Comparison of ENCODE assay signal across 22 cellular contexts in genomic region chr14:32258574-32258973, GRCh38. TPM values are rescaled to one million over a fixed set of nuclear protein-coding genes. Genes with fewer than 3 reads are reported as not detected.
A peak's percentile ranks its signal among the peaks of the same experiment; 100 is the strongest.
DNase-seq lines count a peak whose midpoint lies in the region; ATAC-seq and TF ChIP-seq lines count a peak whose summit lies in the region.
"Had no signal": no experiment of that assay in that cellular context is flagged by ENCODE, and none has a peak within 500 bp of the region (broad histone marks: within the 10 kb centered on the region; RNA-seq: fewer than 3 reads in every experiment).

No MANE protein-coding gene starts in this region.

- WGBS in hepatocyte (ENCODE audit: low lambda C conversion rate, missing lambda C conversion rate), result 61% methylated on average over 2 of the region's 2 CpGs
- no CpG with 5 or more reads among the region's 2 CpGs for WGBS in trophoblast cell (ENCODE audit: extremely low coverage, insufficient coverage, insufficient read length)

- H3K9me2 ChIP-seq in hepatocyte (replicated peaks; ENCODE audit: insufficient read depth), result no peaks in the 10 kb centered on the region

- peak overlapping the region; percentile 91 for H2AK5ac ChIP-seq in trophoblast cell (ENCODE audit: low read length)

- peaks cover 9% of the 10 kb centered on the region for H3K79me1 ChIP-seq in trophoblast cell (ENCODE audit: low read length)

- peak overlapping the region; percentile 91 for H2BK120ac ChIP-seq in trophoblast cell (ENCODE audit: insufficient read depth, low read length, poor library complexity)

- intact Hi-C loops in colonic mucosa (cut with DNase I), result loop anchor here (5.0 kb wide), 2 partner anchors 214 to 331 kb away; no protein-coding TSS in a partner anchor
- intact Hi-C loops in ascending aorta (cut with DNase I), result loop anchor here (5.0 to 10.0 kb wide), 4 partner anchors 176 to 694 kb away; partner anchors contain the start of gene NUBPL

- peak overlapping the region; percentile 13 for H3K14ac ChIP-seq in trophoblast cell (ENCODE audit: low read length)

- no peak overlapping the region; the same call in 1 of the 2 replicates for H3K9ac ChIP-seq in KMS-11
- no peak overlapping the region for H3K9ac ChIP-seq in trophoblast cell (ENCODE audit: low read length)
- no peak overlapping the region for H3K9ac ChIP-seq in colonic mucosa (ENCODE audit: low read depth in 2 of 2, low read length in 2 of 2)

- no peaks in the 10 kb centered on the region for H3K9me3 ChIP-seq in hepatocyte (ENCODE audit: low read depth)
- peaks cover 8% of the 10 kb centered on the region for H3K9me3 ChIP-seq in trophoblast cell (ENCODE audit: insufficient read depth, low read depth, low read length)
- H3K9me3 ChIP-seq in colonic mucosa, result no peaks in the 10 kb centered on the region
- H3K9me3 ChIP-seq in ascending aorta, result peaks cover 0 to 4% of the 10 kb centered on the region in 2 donors
- H3K9me3 ChIP-seq: SJSA1 had no signal

- H2BK5ac ChIP-seq in trophoblast cell (ENCODE audit: low read depth, low read length, poor library complexity), result peak overlapping the region; percentile 11

- H3K4me1 ChIP-seq in KMS-11 (ENCODE audit: low read depth, poor library complexity, severe bottlenecking) (peaks cover 47% of the 10 kb centered on the region), hepatocyte (ENCODE audit: insufficient read depth) (peaks cover 26% of the 10 kb centered on the region), trophoblast cell (ENCODE audit: control insufficient read depth in 1 of 2, insufficient read depth in 2 of 2, low read length in 2 of 2) (peaks cover 4 to 5% of the 10 kb centered on the region in 2 experiments), colonic mucosa (no peaks in the 10 kb centered on the region), ascending aorta (peaks cover 0 to 7% of the 10 kb centered on the region in 2 donors)
- H3K4me1 ChIP-seq: upper lobe of left lung had no signal

- peak overlapping the region; percentile 88 for H4K91ac ChIP-seq in trophoblast cell (ENCODE audit: low read depth, low read length)

- H3K27ac ChIP-seq in KMS-11 (peak overlapping the region; percentile 85), hepatocyte (peak overlapping the region; percentile 62), trophoblast cell (ENCODE audit: low read depth, low read length) (peak overlapping the region; percentile 15), colonic mucosa (no peak overlapping the region), ascending aorta (no peak overlapping the region)
- H3K27ac ChIP-seq: SJSA1, upper lobe of left lung had no signal

- H3K36me3 ChIP-seq in KMS-11 (ENCODE audit: insufficient read depth), result no peaks in the 10 kb centered on the region
- H3K36me3 ChIP-seq in hepatocyte (replicated peaks; ENCODE audit: insufficient read depth, low read depth), result no peaks in the 10 kb centered on the region
- H3K36me3 ChIP-seq in trophoblast cell (ENCODE audit: control insufficient read depth in 1 of 2, insufficient read depth in 2 of 2, low read length in 2 of 2), result peaks cover 3 to 5% of the 10 kb centered on the region in 2 experiments
- no peaks in the 10 kb centered on the region for H3K36me3 ChIP-seq in colonic mucosa
- H3K36me3 ChIP-seq in ascending aorta, result no peaks in the 10 kb centered on the region
- H3K36me3 ChIP-seq: SJSA1, upper lobe of left lung had no signal

- H3K4ac ChIP-seq in trophoblast cell (ENCODE audit: low read depth, low read length), result peak overlapping the region; percentile 22

- H4K20me1 ChIP-seq in KMS-11 (ENCODE audit: insufficient read depth) (no peaks in the 10 kb centered on the region), hepatocyte (ENCODE audit: insufficient read depth, poor library complexity, severe bottlenecking) (no peaks in the 10 kb centered on the region)

- no peak overlapping the region for H3K4me3 ChIP-seq in KMS-11 (IDR thresholded peaks at IDR 0.05; ENCODE audit: insufficient read depth, low read depth, low read length)
- H3K4me3 ChIP-seq in hepatocyte, result no peak overlapping the region
- H3K4me3 ChIP-seq in trophoblast cell (ENCODE audit: low read depth, low read length), result no peak overlapping the region
- no peak overlapping the region for H3K4me3 ChIP-seq in colonic mucosa
- no peak overlapping the region for H3K4me3 ChIP-seq in ascending aorta
- H3K4me3 ChIP-seq: SJSA1, upper lobe of left lung had no signal

- ATAC-seq in HG02970 (IDR thresholded peaks at IDR 0.05; ENCODE audit: low FRiP score, unreplicated experiment), result no peak
- ATAC-seq: effector memory CD8-positive, alpha-beta T cell; T-helper 17 cell had no signal

- no peak overlapping the region for H3K23ac ChIP-seq in trophoblast cell (ENCODE audit: low read length)

- no peak for TF ChIP-seq CTCF in KMS-11 (conservative IDR thresholded peaks at IDR 0.05; ENCODE audit: low read depth, low read length)
- TF ChIP-seq CTCF in hepatocyte (IDR thresholded peaks at IDR 0.05; ENCODE audit: poor library complexity), result no peak
- no peak for TF ChIP-seq CTCF in colonic mucosa (IDR thresholded peaks at IDR 0.05)
- TF ChIP-seq CTCF in ascending aorta (IDR thresholded peaks at IDR 0.05), result no peak
- no peak for TF ChIP-seq CTCF in GM13977 (IDR thresholded peaks at IDR 0.05; ENCODE audit: extremely low read depth, insufficient read depth, missing control alignments)

- H2BK12ac ChIP-seq in trophoblast cell (ENCODE audit: low read length), result peak overlapping the region; percentile 97

- peak; percentile 38 for DNase-seq in RPMI7951 (ENCODE audit: low read depth)
- peak; percentile 37 for DNase-seq in hepatocyte (ENCODE audit: low spot score)
- DNase-seq in trophoblast cell, result no peak
- no peak for DNase-seq in colonic mucosa
- DNase-seq in ascending aorta (ENCODE audit: low spot score in 2 of 2), result no peak
- no peak for DNase-seq in GM13977 (ENCODE audit: low spot score)
- DNase-seq: DMS79 treated with DMSO at 0.1 percent for 48 hours; effector memory CD8-positive, alpha-beta T cell; islet precursor cell; NCI-H1048; NCI-H2081 treated with DMSO at 0.1 percent for 48 hours; NCI-H748 treated with DMSO at 0.1 percent for 48 hours; stimulated activated naive CD4-positive, alpha-beta T cell treated with Interleukin-2 at 50 U/mL for 16 hours; T-helper 17 cell; upper lobe of left lung had no signal

- no peak overlapping the region for H4K12ac ChIP-seq in trophoblast cell (ENCODE audit: low read depth, low read length)

- H3K27me3 ChIP-seq in KMS-11 (ENCODE audit: insufficient read depth, low read depth) (no peaks in the 10 kb centered on the region), hepatocyte (no peaks in the 10 kb centered on the region), trophoblast cell (ENCODE audit: insufficient read depth, low read length) (no peaks in the 10 kb centered on the region), colonic mucosa (no peaks in the 10 kb centered on the region), ascending aorta (no peaks in the 10 kb centered on the region)
- H3K27me3 ChIP-seq: SJSA1, upper lobe of left lung had no signal

- in situ Hi-C loops in GM13977 (cut with MboI; ENCODE audit: low pct_unique_long_range_greater_than_20kb, low sequenced_read_pairs, unreplicated experiment), result loop anchor here (5.0 to 25.0 kb wide), 4 partner anchors 191 to 746 kb away; no protein-coding TSS in a partner anchor

- no peaks in the 10 kb centered on the region for H3K79me2 ChIP-seq in KMS-11 (ENCODE audit: insufficient read depth, low read depth)
- no peaks in the 10 kb centered on the region for H3K79me2 ChIP-seq in hepatocyte
- no peaks in the 10 kb centered on the region for H3K79me2 ChIP-seq in trophoblast cell (ENCODE audit: control insufficient read depth, insufficient read depth, low read length, poor library complexity)

- peak overlapping the region; percentile 22 for H4K8ac ChIP-seq in trophoblast cell (ENCODE audit: low read depth, low read length)

- H3K4me2 ChIP-seq in KMS-11, result peak overlapping the region; percentile 69
- no peak overlapping the region for H3K4me2 ChIP-seq in hepatocyte
- H3K4me2 ChIP-seq in trophoblast cell (ENCODE audit: low read length), result no peak overlapping the region

- no peak overlapping the region for H3K18ac ChIP-seq in trophoblast cell (ENCODE audit: low read length)

- H2AFZ ChIP-seq in KMS-11 (ENCODE audit: low read depth), result peak overlapping the region; percentile 78
- H2AFZ ChIP-seq in hepatocyte, result peak overlapping the region; percentile 13
- H2AFZ ChIP-seq in trophoblast cell (ENCODE audit: insufficient read depth, low read length, poor library complexity), result no peak overlapping the region

RNA-seq across cellular contexts. Expression of gene RNU6-8, which starts 55.5 kb away (rescaled TPM):
- total RNA-seq in RPMI7951 (2014; rRNA removed; shearing (Covaris generic)), result not detected in 2 replicates
- total RNA-seq in hepatocyte (not detected in 2 replicates), colonic mucosa (not detected), ascending aorta (not detected)
- not detected in 2 replicates for polyA plus RNA-seq in hepatocyte
- polyA plus RNA-seq in trophoblast cell (2013), result not detected in 2 replicates
- total RNA-seq: fibroblast of lung, H4, mesenteric fat pad, SJSA1, T-helper 17 cell, upper lobe of left lung had no signal
- polyA plus RNA-seq: adipose tissue, fibroblast of lung had no signal

RNA-seq across cellular contexts. Expression of gene RNU6-7, which starts 56.7 kb away (rescaled TPM):
- total RNA-seq in RPMI7951 (2014; rRNA removed; shearing (Covaris generic)), result not detected in 2 replicates
- total RNA-seq in hepatocyte (not detected in 2 replicates), colonic mucosa (not detected), ascending aorta (not detected)
- not detected in 2 replicates for polyA plus RNA-seq in hepatocyte
- polyA plus RNA-seq in trophoblast cell (2013), result not detected in 2 replicates
- total RNA-seq: fibroblast of lung, H4, mesenteric fat pad, SJSA1, T-helper 17 cell, upper lobe of left lung had no signal
- polyA plus RNA-seq: adipose tissue, fibroblast of lung had no signal

Comparison
In these comparisons a context has a peak if more than half of its experiments do, and no peak if none do; other contexts are left out.
1. H3K27ac ChIP-seq: peak in KMS-11 (single experiment), hepatocyte (single experiment) and trophoblast cell (single experiment); none in colonic mucosa (single experiment) and ascending aorta (0 of 2).
2. DNase-seq: peak in RPMI7951 (single experiment) and hepatocyte (single experiment); none in trophoblast cell (0 of 2), colonic mucosa (single experiment), ascending aorta (0 of 2) and GM13977 (single experiment).